20 cellular contexts compared by ENCODE assay signal in the genomic region with DNA sequence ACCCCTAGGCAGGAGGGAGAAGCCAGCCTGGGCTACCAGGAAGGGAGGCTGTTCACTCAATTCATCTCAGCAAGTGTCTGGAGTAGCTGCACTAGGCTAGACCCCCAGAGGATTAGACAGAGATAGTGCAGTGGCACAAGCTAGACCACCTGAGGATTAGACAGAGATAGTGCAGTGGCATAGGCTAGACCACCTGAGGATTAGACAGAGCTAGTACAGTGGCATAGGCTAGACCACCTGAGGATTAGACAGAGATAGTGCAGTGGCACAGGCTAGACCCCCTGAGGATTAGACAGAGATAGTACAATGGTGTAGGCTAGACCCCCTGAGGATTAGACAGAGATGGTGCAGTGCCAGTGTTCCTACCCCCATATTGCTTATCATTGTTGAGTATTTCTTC.
"Had no signal": no experiment of that assay in that cellular context is flagged by ENCODE, and none has a peak within 500 bp of the region (broad histone marks: within the 10 kb centered on the region; RNA-seq: fewer than 3 reads in every experiment).

No MANE protein-coding gene starts in this region.

- H3K4me3 ChIP-seq: esophagus muscularis mucosa, gastrocnemius medialis, left ventricle myocardium inferior, lower lobe of right lung, psoas muscle, right lobe of liver, thoracic aorta, transverse colon had no signal

- H3K27ac ChIP-seq: epithelial cell of prostate, esophagus muscularis mucosa, gastrocnemius medialis, left ventricle myocardium inferior, lower lobe of right lung, parathyroid adenoma, psoas muscle, right lobe of liver, thoracic aorta, transverse colon had no signal

- H3K9me3 ChIP-seq: esophagus muscularis mucosa, gastrocnemius medialis, left ventricle myocardium inferior, lower lobe of right lung, psoas muscle, right lobe of liver, thoracic aorta, transverse colon had no signal

- ATAC-seq: effector memory CD8-positive, alpha-beta T cell; gastrocnemius medialis; psoas muscle; stimulated activated memory B cell treated with anti-CD40 and anti-IgM and Interleukin-4, amounts not matched to agents 10 μg/mL and 1 μg/mL and 100 μg/mL, for 72 hours had no signal

- H3K27me3 ChIP-seq: right lobe of liver had no signal

- H3K36me3 ChIP-seq: esophagus muscularis mucosa, gastrocnemius medialis, left ventricle myocardium inferior, lower lobe of right lung, right lobe of liver, thoracic aorta, transverse colon had no signal

- H3K9ac ChIP-seq: parathyroid adenoma had no signal

- H3K4me1 ChIP-seq: gastrocnemius medialis, parathyroid adenoma, psoas muscle had no signal

- H2AFZ ChIP-seq: parathyroid adenoma had no signal

- DNase-seq: effector memory CD8-positive, alpha-beta T cell; gastrocnemius medialis; immature natural killer cell; left cardiac atrium; left ventricle myocardium inferior; lower lobe of right lung; midbrain; nephron progenitor cell; psoas muscle; retina; stimulated activated CD4-positive, alpha-beta T cell treated with anti-CD3 and anti-CD28 coated beads, Interleukin-15, amount 100 ng/mL, for 24 hours; stimulated activated CD4-positive, alpha-beta T cell treated with anti-CD3 and anti-CD28 coated beads, Interleukin-1b, Interleukin-23, amount 100 ng/mL, for 48 hours; stimulated activated CD4-positive, alpha-beta T cell treated with anti-CD3 and anti-CD28 coated beads, Interleukin-4, amount 100 ng/mL, for 24 hours; transverse colon had no signal

- H3K79me2 ChIP-seq: parathyroid adenoma had no signal
